Comparison of ENCODE assay signal across 8 cellular contexts in genomic region chr1:181936768-181937581, GRCh38.
A peak's percentile ranks its signal among the peaks of the same experiment; 100 is the strongest.
DNase-seq lines count a peak whose midpoint lies in the region; ATAC-seq and TF ChIP-seq lines count a peak whose summit lies in the region.

No MANE protein-coding gene starts in this region.

- H3K4me3 ChIP-seq in MG63, result no peak overlapping the region
- H3K4me3 ChIP-seq in adipocyte (ENCODE audit: low read length), result no peak overlapping the region

- ATAC-seq in HG02610 (IDR thresholded peaks at IDR 0.05; ENCODE audit: unreplicated experiment), result peak; percentile 90

- H3K27ac ChIP-seq in 22Rv1, result no peak overlapping the region

- H3K9me3 ChIP-seq in MG63 (no peaks in the 10 kb centered on the region), adipocyte (ENCODE audit: control insufficient read depth, low read length) (no peaks in the 10 kb centered on the region)

- H3K9ac ChIP-seq in adipocyte (ENCODE audit: low read length), result no peak overlapping the region

- no peaks in the 10 kb centered on the region for H3K36me3 ChIP-seq in MG63
- H3K36me3 ChIP-seq in adipocyte (ENCODE audit: control insufficient read depth, insufficient read depth, low read length, severe bottlenecking), result no peaks in the 10 kb centered on the region

- H3K27me3 ChIP-seq in MG63, result peaks cover 11% of the 10 kb centered on the region
- peaks cover 18% of the 10 kb centered on the region for H3K27me3 ChIP-seq in adipocyte (replicated peaks; ENCODE audit: control insufficient read depth, insufficient read depth, low read length)

- DNase-seq in GM13976 (ENCODE audit: low spot score) (peak; percentile 73), MG63 (peak; percentile 40), OCI-M2 (lab: John Stamatoyannopoulos, UW; ENCODE audit: unreplicated experiment) (peak; percentile 2), adipocyte (ENCODE audit: low read depth) (peak; percentile 0), islet precursor cell (peak; percentile 90)
- peak in 4 of 6 experiments; percentile 6 to 18 (median 12) for DNase-seq in stimulated activated naive CD4-positive, alpha-beta T cell (lab: John Stamatoyannopoulos, UW)

- TF ChIP-seq CTCF in 22Rv1 (IDR thresholded peaks at IDR 0.05) (peak; percentile 98), GM13976 (IDR thresholded peaks at IDR 0.05; ENCODE audit: borderline replicate concordance, control extremely low read depth, extremely low read depth, insufficient read depth, missing control alignments) (peak; percentile 77)

- H3K4me1 ChIP-seq in adipocyte (ENCODE audit: control insufficient read depth, insufficient read depth, low read length), result no peaks in the 10 kb centered on the region

- in situ Hi-C loops in GM13976 (cut with MboI; ENCODE audit: low sequenced_read_pairs, unreplicated experiment), result loop anchor here (10.0 to 25.0 kb wide), 2 partner anchors 250 to 462 kb away; no protein-coding TSS in a partner anchor

Comparison
In these comparisons a context has a peak if more than half of its experiments do, and no peak if none do; other contexts are left out.
1. DNase-seq: peak in every context shown above with its lines; median percentile 90 in islet precursor cell; 73 in GM13976; 40 in MG63; 12 in stimulated activated naive CD4-positive, alpha-beta T cell; 2 in OCI-M2; 0 in adipocyte.